In genomic region chrX:151825927-151826471, GRCh38 we compare ENCODE assay signal across 11 cellular contexts.
DNase-seq lines count a peak whose midpoint lies in the region; ATAC-seq and TF ChIP-seq lines count a peak whose summit lies in the region.
"Had no signal": no experiment of that assay in that cellular context is flagged by ENCODE, and none has a peak within 500 bp of the region (broad histone marks: within the 10 kb centered on the region; RNA-seq: fewer than 3 reads in every experiment).

No MANE protein-coding gene starts in this region.

- no peaks in the 10 kb centered on the region for H3K27me3 ChIP-seq in lung (ENCODE audit: control insufficient read depth, insufficient read depth)

- no peaks in the 10 kb centered on the region for H3K36me3 Mint-ChIP-seq in natural killer cell

- H3K4me1 Mint-ChIP-seq in natural killer cell: no peaks in the 10 kb centered on the region

- ATAC-seq in lung (ENCODE audit: insufficient read depth, low FRiP score) (peak; percentile 37), natural killer cell (no peak)

- WGBS in lung, 2 donors: 84% methylated on average over 4 of the region's 4 CpGs

- DNase-seq in AG08396 (ENCODE audit: low spot score): peak; percentile 25
- DNase-seq in LHCN-M2 (ENCODE audit: low read depth): peak; percentile 43
- peak; percentile 91 for DNase-seq in dedifferentiated amniotic fluid mesenchymal stem cell (ENCODE audit: extremely low spot score)
- no peak for DNase-seq in lung (ENCODE audit: low spot score)
- DNase-seq in natural killer cell: no peak
- DNase-seq in NCI-H345 treated with DMSO at 0.1 percent for 48 hours (lab: John Stamatoyannopoulos, UW; ENCODE audit: unreplicated experiment): no peak
- no peak for DNase-seq in stimulated activated naive CD4-positive, alpha-beta T cell (lab: John Stamatoyannopoulos, UW)
- DNase-seq in medulla oblongata (ENCODE audit: extremely low spot score): no peak
- DNase-seq: DND-41, NCI-H2107 had no signal

- H3K27ac ChIP-seq in lung (ENCODE audit: low read depth in 1 of 2, low read length in 1 of 2): no peak overlapping the region
- H3K27ac ChIP-seq: prostate gland had no signal

- H3K9me3 ChIP-seq in lung (ENCODE audit: control insufficient read depth in 2 of 2, insufficient read depth in 1 of 2, low read length in 1 of 2): peaks cover 0 to 3% of the 10 kb centered on the region in 2 donors
- H3K9me3 ChIP-seq: prostate gland had no signal

- H3K9me3 Mint-ChIP-seq in natural killer cell: no peaks in the 10 kb centered on the region

- H3K27ac Mint-ChIP-seq in natural killer cell: no peak overlapping the region

- no peak overlapping the region for H3K4me3 Mint-ChIP-seq in natural killer cell

- TF ChIP-seq CTCF in lung (IDR thresholded peaks at IDR 0.05; ENCODE audit: control extremely low read depth, extremely low read depth) (no peak), natural killer cell (IDR thresholded peaks at IDR 0.05) (no peak)

- peaks cover 0 to 6% of the 10 kb centered on the region in 2 donors for H3K27me3 Mint-ChIP-seq in natural killer cell (ENCODE audit: low read depth in 2 of 2)

- no peaks in the 10 kb centered on the region for H3K36me3 ChIP-seq in lung (ENCODE audit: control insufficient read depth in 2 of 2, insufficient read depth in 2 of 2, low read length in 2 of 2)
- H3K36me3 ChIP-seq: prostate gland had no signal

- intact Hi-C loops in natural killer cell (cut with micrococcal nuclease): no loop called here

- peaks cover 0 to 5% of the 10 kb centered on the region in 2 donors for H3K4me1 ChIP-seq in lung (ENCODE audit: control insufficient read depth in 2 of 2, insufficient read depth in 2 of 2, low read length in 2 of 2)
- H3K4me1 ChIP-seq: prostate gland had no signal

- no peak overlapping the region for H3K4me3 ChIP-seq in lung
- H3K4me3 ChIP-seq: prostate gland had no signal

Comparison
In these comparisons a context has a peak if more than half of its experiments do, and no peak if none do; other contexts are left out.
1. DNase-seq: peak in AG08396 (single experiment), LHCN-M2 (single experiment) and dedifferentiated amniotic fluid mesenchymal stem cell (single experiment); none in lung (single experiment), natural killer cell (single experiment), NCI-H345 treated with DMSO at 0.1 percent for 48 hours (single experiment), stimulated activated naive CD4-positive, alpha-beta T cell (0 of 6) and medulla oblongata (single experiment).